Comparison of ENCODE assay signal across 8 cellular contexts in the genomic region with DNA sequence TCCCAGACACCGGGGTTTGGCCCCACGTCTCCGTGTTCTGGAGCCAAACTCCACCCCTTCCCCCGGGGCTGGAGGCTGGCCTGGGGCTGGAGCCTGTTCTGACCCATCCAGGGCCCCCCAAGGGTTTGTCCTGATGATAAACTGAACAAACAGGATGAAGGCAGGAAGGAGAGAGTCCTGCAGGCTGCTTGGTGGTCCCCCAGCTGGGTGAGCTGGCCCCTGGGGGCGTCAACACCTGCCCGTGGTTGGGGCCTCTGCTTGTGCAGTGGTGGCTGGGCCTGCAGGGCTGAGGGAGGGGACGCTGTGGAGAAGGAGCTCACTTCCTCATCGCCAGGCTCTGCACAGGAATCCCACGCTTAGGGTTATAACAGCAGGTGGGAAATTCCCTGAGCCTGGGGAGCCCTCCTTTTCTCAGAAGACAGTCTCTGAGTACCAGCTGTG. TPM values are rescaled to one million over a fixed set of nuclear protein-coding genes. Genes with fewer than 3 reads are reported as not detected.
DNase-seq lines count a peak whose midpoint lies in the region; ATAC-seq lines count a peak whose summit lies in the region.

No MANE protein-coding gene starts in this region.

- H3K4me3 Mint-ChIP-seq in activated CD4-positive, alpha-beta T cell treated with anti-CD3 and anti-CD28 coated beads for 36 hours: peak overlapping the region; percentile 89
- H3K4me3 Mint-ChIP-seq in naive B cell: peak overlapping the region; percentile 93 to 99 (median 96)

- CTCF ChIA-PET in activated CD4-positive, alpha-beta T cell treated with anti-CD3 and anti-CD28 coated beads for 36 hours (lab: Charles Lee): interaction anchor here (0.7 to 1.4 kb wide), 4 partner anchors 9 to 197 kb away, joined by 3 to 8 read pairs (median 4); no protein-coding TSS in a partner anchor

- peak overlapping the region; percentile 86 for H3K27ac Mint-ChIP-seq in activated CD4-positive, alpha-beta T cell treated with anti-CD3 and anti-CD28 coated beads for 36 hours
- H3K27ac Mint-ChIP-seq in naive B cell: peak overlapping the region; percentile 79 to 99 (median 96)

- ATAC-seq in activated CD4-positive, alpha-beta T cell treated with anti-CD3 and anti-CD28 coated beads for 36 hours: peak; percentile 69
- ATAC-seq in HG03521 (IDR thresholded peaks at IDR 0.05; ENCODE audit: unreplicated experiment) (peak; percentile 19), naive B cell (ENCODE audit: low read depth in 2 of 2) (peak; percentile 54 to 60)

- no peaks in the 10 kb centered on the region for H3K9me3 Mint-ChIP-seq in activated CD4-positive, alpha-beta T cell treated with anti-CD3 and anti-CD28 coated beads for 36 hours (ENCODE audit: low read depth)
- H3K9me3 Mint-ChIP-seq in naive B cell: no peaks in the 10 kb centered on the region

- POLR2A ChIA-PET in activated CD4-positive, alpha-beta T cell treated with anti-CD3 and anti-CD28 coated beads for 36 hours (lab: Charles Lee): no interaction called here

- peak; percentile 74 for DNase-seq in activated CD4-positive, alpha-beta T cell treated with anti-CD3 and anti-CD28 coated beads for 36 hours
- no peak for DNase-seq in activated CD4-positive, alpha-beta T cell treated with anti-CD3 and anti-CD28 coated beads for 1 hour
- DNase-seq in activated effector memory CD4-positive, alpha-beta T cell treated with anti-CD3 and anti-CD28 coated beads, Interleukin-2, amount 50 U/mL, for 16 hours: peak; percentile 78
- DNase-seq in naive B cell (peak; percentile 82), COLO829 (ENCODE audit: low spot score) (no peak), iPS-NIHi7 (ENCODE audit: extremely low spot score) (no peak), HuH-7 (ENCODE audit: low spot score) (no peak)

- intact Hi-C loops in activated CD4-positive, alpha-beta T cell treated with anti-CD3 and anti-CD28 coated beads for 36 hours (cut with DNase I, micrococcal nuclease): loop anchor here in 1 of 2 experiments (2.0 kb wide), 1 partner anchor 43 kb away; a partner anchor contains a TSS

- H3K4me1 Mint-ChIP-seq in activated CD4-positive, alpha-beta T cell treated with anti-CD3 and anti-CD28 coated beads for 36 hours: peaks cover 44% of the 10 kb centered on the region
- H3K4me1 Mint-ChIP-seq in naive B cell: peaks cover 61 to 93% (median 74%) of the 10 kb centered on the region in 3 donors

- H3K36me3 Mint-ChIP-seq in activated CD4-positive, alpha-beta T cell treated with anti-CD3 and anti-CD28 coated beads for 36 hours (ENCODE audit: low read depth): no peaks in the 10 kb centered on the region
- H3K36me3 Mint-ChIP-seq in naive B cell: no peaks in the 10 kb centered on the region

- no peaks in the 10 kb centered on the region for H3K27me3 Mint-ChIP-seq in activated CD4-positive, alpha-beta T cell treated with anti-CD3 and anti-CD28 coated beads for 36 hours
- H3K27me3 Mint-ChIP-seq in naive B cell: no peaks in the 10 kb centered on the region

RNA-seq across cellular contexts. Expression of a gene that starts 2.3 kb away (rescaled TPM):
- 10 to 100 TPM; 11.1 to 18.3 TPM for total RNA-seq in activated CD4-positive, alpha-beta T cell treated with anti-CD3 and anti-CD28 coated beads for 36 hours
- 10 to 100 TPM; 24.1 to 64.3 (median 37.5) TPM for polyA plus RNA-seq in naive B cell (ENCODE audit: low read depth in 6 of 6)

RNA-seq across cellular contexts. Expression of a gene that starts 42.7 kb away (rescaled TPM):
- under 1 TPM; 0.58 to 0.64 TPM for total RNA-seq in activated CD4-positive, alpha-beta T cell treated with anti-CD3 and anti-CD28 coated beads for 36 hours
- 1 to 10 TPM in 3 of 6 donors, under 1 TPM in 3; 0.52 to 3.4 (median 1.1) TPM for polyA plus RNA-seq in naive B cell (ENCODE audit: low read depth in 6 of 6)

Comparison
In these comparisons a context has a peak if more than half of its experiments do, and no peak if none do; other contexts are left out.
1. DNase-seq: peak in activated CD4-positive, alpha-beta T cell treated with anti-CD3 and anti-CD28 coated beads for 36 hours (single experiment), activated effector memory CD4-positive, alpha-beta T cell treated with anti-CD3 and anti-CD28 coated beads, Interleukin-2, amount 50 U/mL, for 16 hours (single experiment) and naive B cell (single experiment); none in activated CD4-positive, alpha-beta T cell treated with anti-CD3 and anti-CD28 coated beads for 1 hour (single experiment), COLO829 (single experiment), iPS-NIHi7 (single experiment) and HuH-7 (single experiment).
2. ATAC-seq: peak in every context shown above with its lines; median percentile 69 in activated CD4-positive, alpha-beta T cell treated with anti-CD3 and anti-CD28 coated beads for 36 hours; 57 in naive B cell; 19 in HG03521.